ENCODE assay signal across 1 cellular context in genomic region chrX:118824173-118824782, GRCh38.
TF ChIP-seq lines count a peak whose summit lies in the region.

No MANE protein-coding gene starts in this region.

TF ChIP-seq in A549, 52 proteins besides CTCF, POLR2A, EP300 and RAD21 (continued from another document):
- no peak for TF ChIP-seq BCL3 (IDR thresholded peaks at IDR 0.05)
- no peak for TF ChIP-seq KDM5A (IDR thresholded peaks at IDR 0.05)
- no peak for TF ChIP-seq SMC3 (IDR thresholded peaks at IDR 0.05)
- no peak for TF ChIP-seq RFX5 (IDR thresholded peaks at IDR 0.05)
- TF ChIP-seq, protein P1, sequence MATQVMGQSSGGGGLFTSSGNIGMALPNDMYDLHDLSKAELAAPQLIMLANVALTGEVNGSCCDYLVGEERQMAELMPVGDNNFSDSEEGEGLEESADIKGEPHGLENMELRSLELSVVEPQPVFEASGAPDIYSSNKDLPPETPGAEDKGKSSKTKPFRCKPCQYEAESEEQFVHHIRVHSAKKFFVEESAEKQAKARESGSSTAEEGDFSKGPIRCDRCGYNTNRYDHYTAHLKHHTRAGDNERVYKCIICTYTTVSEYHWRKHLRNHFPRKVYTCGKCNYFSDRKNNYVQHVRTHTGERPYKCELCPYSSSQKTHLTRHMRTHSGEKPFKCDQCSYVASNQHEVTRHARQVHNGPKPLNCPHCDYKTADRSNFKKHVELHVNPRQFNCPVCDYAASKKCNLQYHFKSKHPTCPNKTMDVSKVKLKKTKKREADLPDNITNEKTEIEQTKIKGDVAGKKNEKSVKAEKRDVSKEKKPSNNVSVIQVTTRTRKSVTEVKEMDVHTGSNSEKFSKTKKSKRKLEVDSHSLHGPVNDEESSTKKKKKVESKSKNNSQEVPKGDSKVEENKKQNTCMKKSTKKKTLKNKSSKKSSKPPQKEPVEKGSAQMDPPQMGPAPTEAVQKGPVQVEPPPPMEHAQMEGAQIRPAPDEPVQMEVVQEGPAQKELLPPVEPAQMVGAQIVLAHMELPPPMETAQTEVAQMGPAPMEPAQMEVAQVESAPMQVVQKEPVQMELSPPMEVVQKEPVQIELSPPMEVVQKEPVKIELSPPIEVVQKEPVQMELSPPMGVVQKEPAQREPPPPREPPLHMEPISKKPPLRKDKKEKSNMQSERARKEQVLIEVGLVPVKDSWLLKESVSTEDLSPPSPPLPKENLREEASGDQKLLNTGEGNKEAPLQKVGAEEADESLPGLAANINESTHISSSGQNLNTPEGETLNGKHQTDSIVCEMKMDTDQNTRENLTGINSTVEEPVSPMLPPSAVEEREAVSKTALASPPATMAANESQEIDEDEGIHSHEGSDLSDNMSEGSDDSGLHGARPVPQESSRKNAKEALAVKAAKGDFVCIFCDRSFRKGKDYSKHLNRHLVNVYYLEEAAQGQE (IDR thresholded peaks at IDR 0.05), result no peak
- TF ChIP-seq FOSL2 (IDR thresholded peaks at IDR 0.05), result no peak
- no peak for TF ChIP-seq FOSL2 (CRISPR knock-in tag; IDR thresholded peaks at IDR 0.05)
- TF ChIP-seq BHLHE40 (IDR thresholded peaks at IDR 0.05; ENCODE audit: low read depth, low read length), result no peak
- TF ChIP-seq SREBF2 (IDR thresholded peaks at IDR 0.05), result no peak
- no peak for TF ChIP-seq CHD4 (IDR thresholded peaks at IDR 0.05; ENCODE audit: borderline replicate concordance)
- no peak for TF ChIP-seq EHMT2 (IDR thresholded peaks at IDR 0.05; ENCODE audit: low read depth)
- TF ChIP-seq, protein P2, sequence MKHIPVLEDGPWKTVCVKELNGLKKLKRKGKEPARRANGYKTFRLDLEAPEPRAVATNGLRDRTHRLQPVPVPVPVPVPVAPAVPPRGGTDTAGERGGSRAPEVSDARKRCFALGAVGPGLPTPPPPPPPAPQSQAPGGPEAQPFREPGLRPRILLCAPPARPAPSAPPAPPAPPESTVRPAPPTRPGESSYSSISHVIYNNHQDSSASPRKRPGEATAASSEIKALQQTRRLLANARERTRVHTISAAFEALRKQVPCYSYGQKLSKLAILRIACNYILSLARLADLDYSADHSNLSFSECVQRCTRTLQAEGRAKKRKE (CRISPR knock-in tag; IDR thresholded peaks at IDR 0.05; ENCODE audit: low read depth), result no peak
- no peak for TF ChIP-seq CBX8 (IDR thresholded peaks at IDR 0.05)
- no peak for TF ChIP-seq GATA3 (IDR thresholded peaks at IDR 0.05; ENCODE audit: borderline replicate concordance)
- no peak for TF ChIP-seq FOXS1 (CRISPR knock-in tag; IDR thresholded peaks at IDR 0.05)
